In the genomic region with DNA sequence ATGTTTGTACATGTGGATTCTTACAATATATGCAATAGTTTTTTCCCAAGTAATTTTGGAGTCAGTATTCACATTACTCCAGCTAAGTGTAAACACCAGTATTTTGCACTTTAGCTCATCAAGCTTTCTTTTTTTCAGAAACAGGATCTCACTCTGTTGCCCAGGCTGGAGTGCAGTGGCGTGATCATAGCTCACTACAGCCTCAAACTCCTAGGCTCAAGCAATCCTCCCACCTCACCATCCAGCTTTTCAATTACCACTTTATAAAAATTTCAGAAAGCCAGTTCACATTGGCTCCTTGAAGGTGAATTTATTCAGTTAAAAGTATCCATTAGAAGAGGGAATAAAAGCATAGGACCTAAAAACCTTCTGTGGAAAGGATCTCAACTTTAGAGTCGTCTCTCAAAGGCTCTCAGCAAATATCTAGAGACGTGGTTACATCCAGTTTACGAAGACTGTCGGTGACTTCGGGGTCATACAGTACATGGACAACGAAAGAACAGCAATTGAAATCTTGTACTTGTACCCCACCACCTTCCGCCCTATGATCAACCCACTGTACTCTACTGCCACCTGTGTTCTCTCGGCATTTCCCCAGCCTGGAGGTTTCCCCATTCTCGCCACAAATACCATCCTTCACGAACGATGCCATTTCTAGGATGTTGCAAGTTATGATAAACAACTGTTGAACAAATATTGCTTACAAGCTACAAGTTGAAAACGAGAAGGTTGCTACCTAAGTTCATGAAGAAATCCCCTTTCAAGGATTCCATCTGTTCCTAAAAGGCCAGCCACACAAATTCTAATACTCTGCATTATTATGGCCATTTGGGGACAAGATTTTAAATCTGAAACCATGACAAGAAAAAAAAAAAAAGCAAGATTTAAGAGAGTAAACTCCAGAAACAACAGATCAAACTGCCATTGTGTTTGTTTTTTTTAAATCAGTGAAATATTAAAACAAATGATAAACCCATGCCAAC, we compare ENCODE assay signal across 1 cellular context.
A peak's percentile ranks its signal among the peaks of the same experiment; 100 is the strongest.
TF ChIP-seq lines count a peak whose summit lies in the region.

No MANE protein-coding gene starts in this region.

TF ChIP-seq in HEK293, 187 proteins besides CTCF, POLR2A, EP300 and RAD21 (continued from another document):
- TF ChIP-seq, protein P1, sequence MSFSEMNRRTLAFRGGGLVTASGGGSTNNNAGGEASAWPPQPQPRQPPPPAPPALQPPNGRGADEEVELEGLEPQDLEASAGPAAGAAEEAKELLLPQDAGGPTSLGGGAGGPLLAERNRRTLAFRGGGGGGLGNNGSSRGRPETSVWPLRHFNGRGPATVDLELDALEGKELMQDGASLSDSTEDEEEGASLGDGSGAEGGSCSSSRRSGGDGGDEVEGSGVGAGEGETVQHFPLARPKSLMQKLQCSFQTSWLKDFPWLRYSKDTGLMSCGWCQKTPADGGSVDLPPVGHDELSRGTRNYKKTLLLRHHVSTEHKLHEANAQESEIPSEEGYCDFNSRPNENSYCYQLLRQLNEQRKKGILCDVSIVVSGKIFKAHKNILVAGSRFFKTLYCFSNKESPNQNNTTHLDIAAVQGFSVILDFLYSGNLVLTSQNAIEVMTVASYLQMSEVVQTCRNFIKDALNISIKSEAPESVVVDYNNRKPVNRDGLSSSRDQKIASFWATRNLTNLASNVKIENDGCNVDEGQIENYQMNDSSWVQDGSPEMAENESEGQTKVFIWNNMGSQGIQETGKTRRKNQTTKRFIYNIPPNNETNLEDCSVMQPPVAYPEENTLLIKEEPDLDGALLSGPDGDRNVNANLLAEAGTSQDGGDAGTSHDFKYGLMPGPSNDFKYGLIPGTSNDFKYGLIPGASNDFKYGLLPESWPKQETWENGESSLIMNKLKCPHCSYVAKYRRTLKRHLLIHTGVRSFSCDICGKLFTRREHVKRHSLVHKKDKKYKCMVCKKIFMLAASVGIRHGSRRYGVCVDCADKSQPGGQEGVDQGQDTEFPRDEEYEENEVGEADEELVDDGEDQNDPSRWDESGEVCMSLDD (tag by site-specific recombination; IDR thresholded peaks at IDR 0.05), result no peak
- TF ChIP-seq ZEB2 (tag by site-specific recombination; IDR thresholded peaks at IDR 0.05), result no peak
- 0 out of 2 replicates have a peak, but pooled peaks have one; percentile 5 for TF ChIP-seq ZXDB (tag by site-specific recombination; IDR thresholded peaks at IDR 0.05)
- no peak for TF ChIP-seq ZBTB21 (tag by site-specific recombination; IDR thresholded peaks at IDR 0.05)
- TF ChIP-seq SP3 (tag by site-specific recombination; IDR thresholded peaks at IDR 0.05), result 0 out of 2 replicates have a peak, but pooled peaks have one; percentile 11
- TF ChIP-seq, protein P2, sequence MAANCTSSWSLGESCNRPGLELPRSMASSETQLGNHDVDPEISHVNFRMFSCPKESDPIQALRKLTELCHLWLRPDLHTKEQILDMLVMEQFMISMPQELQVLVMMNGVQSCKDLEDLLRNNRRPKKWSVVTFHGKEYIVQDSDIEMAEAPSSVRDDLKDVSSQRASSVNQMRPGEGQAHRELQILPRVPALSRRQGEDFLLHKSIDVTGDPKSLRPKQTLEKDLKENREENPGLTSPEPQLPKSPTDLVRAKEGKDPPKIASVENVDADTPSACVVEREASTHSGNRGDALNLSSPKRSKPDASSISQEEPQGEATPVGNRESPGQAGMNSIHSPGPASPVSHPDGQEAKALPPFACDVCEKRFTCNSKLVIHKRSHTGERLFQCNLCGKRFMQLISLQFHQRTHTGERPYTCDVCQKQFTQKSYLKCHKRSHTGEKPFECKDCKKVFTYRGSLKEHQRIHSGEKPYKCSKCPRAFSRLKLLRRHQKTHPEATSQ (tag by site-specific recombination; IDR thresholded peaks at IDR 0.05), result no peak
- TF ChIP-seq ZNF214 (tag by site-specific recombination; IDR thresholded peaks at IDR 0.05; ENCODE audit: borderline replicate concordance), result 0 out of 2 replicates have a peak, but pooled peaks have one; percentile 12
- peak; percentile 88 for TF ChIP-seq ZNF121 (tag by site-specific recombination; IDR thresholded peaks at IDR 0.05)
- TF ChIP-seq SCRT1 (tag by site-specific recombination; IDR thresholded peaks at IDR 0.05; ENCODE audit: borderline replicate concordance), result peak; percentile 65; the same call in 1 of the 2 replicates
- TF ChIP-seq SCRT2 (tag by site-specific recombination; IDR thresholded peaks at IDR 0.05), result peak; percentile 95
- TF ChIP-seq ZNF654 (tag by site-specific recombination; IDR thresholded peaks at IDR 0.05; ENCODE audit: low read depth), result 0 out of 2 replicates have a peak, but pooled peaks have one; percentile 3
- 0 out of 2 replicates have a peak, but pooled peaks have one; percentile 9 for TF ChIP-seq PRDM1 (tag by site-specific recombination; IDR thresholded peaks at IDR 0.05)
- no peak for TF ChIP-seq ZNF23 (tag by site-specific recombination; IDR thresholded peaks at IDR 0.05; ENCODE audit: borderline replicate concordance)
